Comparison of ENCODE assay signal across 1 cellular context in genomic region chr11:94938399-94939055, GRCh38.
A peak's percentile ranks its signal among the peaks of the same experiment; 100 is the strongest.
TF ChIP-seq lines count a peak whose summit lies in the region.

No MANE protein-coding gene starts in this region.

TF ChIP-seq in endothelial cell of umbilical vein, 7 proteins besides CTCF, POLR2A, EP300 and RAD21:
- TF ChIP-seq POLR2AphosphoS5 (IDR thresholded peaks at IDR 0.05; ENCODE audit: insufficient read depth, low read depth, low read length), result peak; percentile 16
- TF ChIP-seq MYC (IDR thresholded peaks at IDR 0.05; ENCODE audit: low read depth, low read length), result no peak
